ENCODE assay signal across 9 cellular contexts in genomic region chr3:142962520-142963265, GRCh38. TPM values are rescaled to one million over a fixed set of nuclear protein-coding genes. Genes with fewer than 3 reads are reported as not detected.
DNase-seq lines count a peak whose midpoint lies in the region; ATAC-seq and TF ChIP-seq lines count a peak whose summit lies in the region.
"Had no signal": no experiment of that assay in that cellular context is flagged by ENCODE, and none has a peak within 500 bp of the region (broad histone marks: within the 10 kb centered on the region; RNA-seq: fewer than 3 reads in every experiment).

No MANE protein-coding gene starts in this region.

- TF ChIP-seq POLR2A in breast epithelium (IDR thresholded peaks at IDR 0.05): no peak

- ATAC-seq in HG03135 (IDR thresholded peaks at IDR 0.05; ENCODE audit: unreplicated experiment) (peak; percentile 3), GM21786 (IDR thresholded peaks at IDR 0.05; ENCODE audit: unreplicated experiment) (no peak)

- DNase-seq in AG04450 (ENCODE audit: low read depth, low spot score): no peak
- DNase-seq in breast epithelium (ENCODE audit: low spot score in 2 of 2): no peak
- DNase-seq in NCI-H1436 (lab: John Stamatoyannopoulos, UW): no peak
- DNase-seq in GDM1 (lab: John Stamatoyannopoulos, UW): no peak
- no peak for DNase-seq in stimulated activated CD4-positive, alpha-beta T cell treated with anti-CD3 and anti-CD28 coated beads, Interleukin-1b, Interleukin-23, amount 100 ng/mL, for 48 hours

- H3K9me3 ChIP-seq in AG04450 (ENCODE audit: control insufficient read depth, insufficient read depth, low read length): peaks cover 11% of the 10 kb centered on the region
- H3K9me3 ChIP-seq in breast epithelium: no peaks in the 10 kb centered on the region
- H3K9me3 ChIP-seq in mesodermal cell (ENCODE audit: control insufficient read depth, low read length): peaks cover 4% of the 10 kb centered on the region
- H3K9me3 ChIP-seq: SJSA1 had no signal

- H3K4me1 ChIP-seq in breast epithelium (no peaks in the 10 kb centered on the region), mesodermal cell (ENCODE audit: control insufficient read depth, insufficient read depth, low read length, poor library complexity, severe bottlenecking) (peaks cover 7% of the 10 kb centered on the region)

- POLR2A ChIA-PET in AG04450 (lab: Yijun Ruan, JAX): no interaction called here

- H3K27me3 ChIP-seq in AG04450 (ENCODE audit: control insufficient read depth, insufficient read depth, low read length): peaks cover 34% of the 10 kb centered on the region
- peaks cover 3 to 42% of the 10 kb centered on the region in 2 donors for H3K27me3 ChIP-seq in breast epithelium

- no peak for TF ChIP-seq CTCF in AG04450 (IDR thresholded peaks at IDR 0.05; ENCODE audit: low read depth, low read length)
- no peak for TF ChIP-seq CTCF in breast epithelium (IDR thresholded peaks at IDR 0.05)

- H3K4me3 ChIP-seq in AG04450 (ENCODE audit: low read depth, low read length) (peak overlapping the region; percentile 55; the same call in 1 of the 2 replicates), breast epithelium (peak overlapping the region; percentile 47 to 69 (median 61)), mesodermal cell (ENCODE audit: extremely low read depth, insufficient read depth, low read length, poor library complexity, severe bottlenecking) (peak overlapping the region; percentile 69)

- CTCF ChIA-PET in AG04450 (lab: Charles Lee): interaction anchor here (0.6 kb wide), 1 partner anchor 480 kb away, joined by 3 read pairs; no protein-coding TSS in a partner anchor

- intact Hi-C loops in breast epithelium (cut with DNase I; ENCODE audit: low total_unique reads): no loop called here

- WGBS in mesodermal cell (ENCODE audit: insufficient coverage in 2 of 2), 2 experiments: 64 to 73% methylated on average over 63 to 66 of the region's 67 CpGs

- no peaks in the 10 kb centered on the region for H3K36me3 ChIP-seq in breast epithelium
- H3K36me3 ChIP-seq in mesodermal cell (ENCODE audit: control insufficient read depth, insufficient read depth, low read length): no peaks in the 10 kb centered on the region
- H3K36me3 ChIP-seq: SJSA1 had no signal

- no peak overlapping the region for H3K27ac ChIP-seq in AG04450 (ENCODE audit: low read depth, low read length)
- no peak overlapping the region for H3K27ac ChIP-seq in breast epithelium
- no peak overlapping the region for H3K27ac ChIP-seq in mesodermal cell (ENCODE audit: low read depth, low read length, severe bottlenecking)
- H3K27ac ChIP-seq: SJSA1 had no signal

RNA-seq across cellular contexts. Expression of gene PAQR9, which starts 0.8 kb away (rescaled TPM):
- not detected in 2 replicates for polyA plus RNA-seq in AG04450 (2011; rRNA removed)
- polyA minus RNA-seq in AG04450 (2011; rRNA and poly(A)+ RNA removed): not detected in 2 replicates
- total RNA-seq in breast epithelium: not detected
- polyA plus RNA-seq in mesodermal cell (2013, experiment 1 of 2): 1.1 TPM
- polyA plus RNA-seq in mesodermal cell (2013, experiment 2 of 2): 1.3 TPM
- total RNA-seq: SJSA1 had no signal

RNA-seq across cellular contexts. Expression of gene U2SURP, which starts 38.7 kb away (rescaled TPM):
- polyA plus RNA-seq in AG04450 (2011; rRNA removed): 51.3 and 71.9 TPM in 2 replicates
- polyA minus RNA-seq in AG04450 (2011; rRNA and poly(A)+ RNA removed): 58.6 and 74.1 TPM in 2 replicates
- 100 to 1,000 TPM in 1 of 3 donors, 10 to 100 TPM in 2; 79.8 to 122 (median 96.4) TPM for total RNA-seq in breast epithelium
- 79.2 TPM for polyA plus RNA-seq in mesodermal cell (2013, experiment 1 of 2)
- 92.8 TPM for polyA plus RNA-seq in mesodermal cell (2013, experiment 2 of 2)
